9 cellular contexts compared by ENCODE assay signal in the genomic region with DNA sequence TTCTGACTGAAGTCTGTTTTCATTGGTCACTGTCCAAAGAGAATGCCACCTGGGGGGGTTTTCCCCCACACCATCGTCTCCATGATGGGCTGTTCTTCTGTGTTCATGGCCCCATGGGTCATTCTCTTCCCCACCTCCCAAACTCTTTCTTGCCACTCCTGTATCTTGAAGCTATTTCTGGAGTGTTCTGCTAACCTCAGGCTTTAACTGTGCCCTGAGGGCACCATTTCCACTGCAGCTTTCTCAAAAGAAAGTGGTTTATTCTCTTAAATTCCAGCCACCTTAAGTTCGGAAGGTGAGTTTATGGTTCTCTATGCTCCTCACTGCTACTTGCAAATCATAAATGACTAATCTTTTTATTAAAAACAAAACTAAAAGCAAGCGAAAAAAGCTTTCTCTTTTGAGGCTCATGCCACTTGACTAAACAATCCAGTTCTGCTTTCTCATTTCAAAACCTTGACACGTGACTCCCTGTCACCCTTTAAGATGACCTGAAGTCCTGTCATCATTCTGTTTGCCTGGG.
A peak's percentile ranks its signal among the peaks of the same experiment; 100 is the strongest.
DNase-seq lines count a peak whose midpoint lies in the region; ATAC-seq and TF ChIP-seq lines count a peak whose summit lies in the region.
"Had no signal": no experiment of that assay in that cellular context is flagged by ENCODE, and none has a peak within 500 bp of the region (broad histone marks: within the 10 kb centered on the region; RNA-seq: fewer than 3 reads in every experiment).

No MANE protein-coding gene starts in this region.

- peaks cover 13% of the 10 kb centered on the region for H3K4me1 Mint-ChIP-seq in T-helper 1 cell treated with Interleukin-12 subunit alpha and Interleukin-12 subunit beta and Interleukin-4 antibody, amounts not matched to agents 30 μg/mL and 1 μg/mL, for 36 hours (ENCODE audit: low read depth)

- H3K27me3 Mint-ChIP-seq in T-helper 1 cell treated with Interleukin-12 subunit alpha and Interleukin-12 subunit beta and Interleukin-4 antibody, amounts not matched to agents 30 μg/mL and 1 μg/mL, for 36 hours (ENCODE audit: low read depth): no peaks in the 10 kb centered on the region

- peak overlapping the region; percentile 83 for H3K27ac Mint-ChIP-seq in T-helper 1 cell treated with Interleukin-12 subunit alpha and Interleukin-12 subunit beta and Interleukin-4 antibody, amounts not matched to agents 30 μg/mL and 1 μg/mL, for 36 hours

- no peaks in the 10 kb centered on the region for H3K36me3 Mint-ChIP-seq in T-helper 1 cell treated with Interleukin-12 subunit alpha and Interleukin-12 subunit beta and Interleukin-4 antibody, amounts not matched to agents 30 μg/mL and 1 μg/mL, for 36 hours (ENCODE audit: low read depth)

- ATAC-seq in GM18870 (IDR thresholded peaks at IDR 0.05; ENCODE audit: unreplicated experiment): peak; percentile 91
- peak; percentile 92 for ATAC-seq in HG03025 (IDR thresholded peaks at IDR 0.05; ENCODE audit: low FRiP score, unreplicated experiment)
- peak; percentile 95 for ATAC-seq in stimulated activated naive CD8-positive, alpha-beta T cell treated with anti-CD3 and anti-CD28 coated beads, Interleukin-15, Interleukin-2, amounts not matched to agents 100 U/mL and 50 U/mL, for 24 hours

- DNase-seq in AML-193 (lab: John Stamatoyannopoulos, UW) (peak; percentile 84), erythroblast (lab: John Stamatoyannopoulos, UW) (no peak)
- DNase-seq in stimulated activated naive CD8-positive, alpha-beta T cell treated with anti-CD3 and anti-CD28 coated beads, Interleukin-15, Interleukin-2, amounts not matched to agents 100 U/mL and 50 U/mL, for 24 hours: no peak
- no peak for DNase-seq in activated CD4-positive, alpha-beta T cell treated with anti-CD3 and anti-CD28 coated beads for 1 hour
- no peak for DNase-seq in activated CD4-positive, alpha-beta T cell treated with anti-CD3 and anti-CD28 coated beads, Interleukin-2, amount 50 U/mL, for 1 hour
- DNase-seq: left cardiac atrium had no signal

- TF ChIP-seq POLR2A in erythroblast (IDR thresholded peaks at IDR 0.05; ENCODE audit: low read length): no peak

- peak overlapping the region; percentile 54 for H3K4me3 Mint-ChIP-seq in T-helper 1 cell treated with Interleukin-12 subunit alpha and Interleukin-12 subunit beta and Interleukin-4 antibody, amounts not matched to agents 30 μg/mL and 1 μg/mL, for 36 hours

- no peaks in the 10 kb centered on the region for H3K9me3 Mint-ChIP-seq in T-helper 1 cell treated with Interleukin-12 subunit alpha and Interleukin-12 subunit beta and Interleukin-4 antibody, amounts not matched to agents 30 μg/mL and 1 μg/mL, for 36 hours

Comparison
In these comparisons a context has a peak if more than half of its experiments do, and no peak if none do; other contexts are left out.
1. DNase-seq: peak in AML-193 (2 of 2); none in stimulated activated naive CD8-positive, alpha-beta T cell treated with anti-CD3 and anti-CD28 coated beads, Interleukin-15, Interleukin-2, amounts not matched to agents 100 U/mL and 50 U/mL, for 24 hours (single experiment), erythroblast (0 of 2), activated CD4-positive, alpha-beta T cell treated with anti-CD3 and anti-CD28 coated beads for 1 hour (single experiment) and activated CD4-positive, alpha-beta T cell treated with anti-CD3 and anti-CD28 coated beads, Interleukin-2, amount 50 U/mL, for 1 hour (single experiment).
2. Peak in every context shown above with its lines, with median percentiles within 50 percentile points of each other: ATAC-seq.